ENCODE assay signal across 18 cellular contexts in the genomic region with DNA sequence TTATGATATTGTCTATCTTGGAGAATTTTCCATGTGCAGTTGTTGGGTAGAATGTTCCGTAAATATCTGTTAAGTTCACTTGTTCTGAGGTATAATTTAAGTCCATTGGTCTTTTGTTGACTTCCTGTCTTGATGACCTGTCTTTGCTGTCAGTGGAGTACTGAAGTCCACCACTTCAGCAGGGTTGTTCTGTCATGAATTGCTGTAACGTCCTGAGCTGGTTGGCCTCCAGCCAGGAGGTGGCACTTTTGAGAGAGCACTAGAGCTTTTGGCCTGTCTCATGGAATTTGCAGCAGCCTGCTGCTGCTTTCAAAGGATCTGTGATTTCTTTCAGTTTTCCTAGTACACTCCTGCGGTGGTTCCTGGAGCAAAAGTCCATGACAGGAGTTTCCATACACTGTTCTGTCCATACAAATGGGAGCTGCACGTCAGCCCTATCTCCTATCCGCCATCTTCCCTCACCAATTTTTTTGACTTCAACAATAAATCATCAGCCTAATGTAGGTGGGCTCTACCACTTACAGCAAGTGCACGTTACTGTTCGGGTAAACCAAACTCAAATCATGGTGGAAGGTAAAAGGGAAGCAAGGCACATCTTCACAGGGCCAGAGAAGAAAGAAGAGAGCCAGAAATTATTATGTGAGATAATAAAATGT. TPM values are rescaled to one million over a fixed set of nuclear protein-coding genes. Genes with fewer than 3 reads are reported as not detected.
DNase-seq lines count a peak whose midpoint lies in the region; ATAC-seq lines count a peak whose summit lies in the region.
"Had no signal": no experiment of that assay in that cellular context is flagged by ENCODE, and none has a peak within 500 bp of the region (broad histone marks: within the 10 kb centered on the region; RNA-seq: fewer than 3 reads in every experiment).

No MANE protein-coding gene starts in this region.

- DNase-seq in DMS53 treated with DMSO at 0.1 percent for 48 hours (lab: John Stamatoyannopoulos, UW; ENCODE audit: unreplicated experiment): peak; percentile 31
- peak; percentile 22 for DNase-seq in HT1080 (ENCODE audit: low read depth)
- DNase-seq in RPMI8226: peak; percentile 42
- DNase-seq in left colon: peak in 1 of 2 donors; percentile 49
- DNase-seq in inferior parietal cortex (ENCODE audit: extremely low spot score): no peak
- DNase-seq in activated CD4-positive, CD25-positive, alpha-beta regulatory T cell treated with anti-CD3 and anti-CD28 coated beads, Interleukin-2, amount 50 U/mL, for 72 hours: no peak
- DNase-seq in NCI-H2227 treated with DMSO at 0.1 percent for 48 hours (lab: John Stamatoyannopoulos, UW): no peak
- DNase-seq: activated CD4-positive, CD25-positive, alpha-beta regulatory T cell; activated CD8-positive, alpha-beta memory T cell treated with anti-CD3 and anti-CD28 coated beads for 24 hours; effector CD8-positive, alpha-beta T cell; HCEC 1CT; NCI-H1092; NCI-H345; T-helper 1 cell; tibial artery had no signal

- peak; percentile 67 for ATAC-seq in left colon
- no peak for ATAC-seq in HG02852 (IDR thresholded peaks at IDR 0.05; ENCODE audit: unreplicated experiment)
- ATAC-seq: activated T-helper 17 cell treated with anti-CD3 and anti-CD28 coated beads, Interleukin-2, amount 50 U/mL, for 72 hours; pancreas had no signal

- intact Hi-C loops in left colon (cut with DNase I, micrococcal nuclease): no loop called here

RNA-seq across cellular contexts. Expression of a gene that starts 46.9 kb away (rescaled TPM):
- 7.0 and 11.4 TPM in 2 replicates for total RNA-seq in HT1080 (2014; rRNA removed; shearing (Covaris generic))
- polyA plus RNA-seq in HT1080 (2015; cell fraction: cytosol; rRNA removed): 9.0 and 11.7 TPM in 2 replicates
- polyA plus RNA-seq in HT1080 (2015; cell fraction: nucleus; rRNA removed): 17.1 and 17.9 TPM in 2 replicates
- 1 to 10 TPM; 2.3 to 4.0 TPM for total RNA-seq in left colon

Comparison
In these comparisons a context has a peak if more than half of its experiments do, and no peak if none do; other contexts are left out.
1. DNase-seq: peak in DMS53 treated with DMSO at 0.1 percent for 48 hours (single experiment), HT1080 (single experiment) and RPMI8226 (single experiment); none in inferior parietal cortex (single experiment), activated CD4-positive, CD25-positive, alpha-beta regulatory T cell treated with anti-CD3 and anti-CD28 coated beads, Interleukin-2, amount 50 U/mL, for 72 hours (single experiment) and NCI-H2227 treated with DMSO at 0.1 percent for 48 hours (single experiment).